ENCODE assay signal across 17 cellular contexts in the genomic region with DNA sequence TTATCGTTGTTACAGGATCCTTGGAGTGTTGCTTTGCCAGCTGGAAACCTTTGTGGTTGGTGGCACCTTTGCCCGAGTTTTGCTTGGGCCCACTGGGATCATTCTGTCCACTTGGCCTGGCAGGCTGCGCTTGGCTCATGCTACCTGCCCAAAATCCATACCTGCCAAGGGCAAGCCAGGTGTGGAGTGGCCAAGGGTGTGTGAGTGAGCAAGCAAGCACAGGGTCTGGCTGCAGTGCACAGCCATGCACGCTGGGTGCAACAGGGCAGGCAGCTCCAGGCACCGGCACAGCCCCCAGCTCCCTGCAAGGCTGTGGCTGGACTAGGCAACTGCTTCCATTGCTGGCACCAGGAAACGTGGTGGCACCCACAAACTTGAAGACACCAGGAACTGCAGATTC.
"Had no signal": no experiment of that assay in that cellular context is flagged by ENCODE, and none has a peak within 500 bp of the region (broad histone marks: within the 10 kb centered on the region; RNA-seq: fewer than 3 reads in every experiment).

No MANE protein-coding gene starts in this region.

- ATAC-seq: left colon; natural killer cell; sciatic nerve; stimulated activated naive B cell treated with anti-CD40 and anti-IgM and Interleukin-4, amounts not matched to agents 10 μg/mL and 1 μg/mL and 100 μg/mL, for 72 hours had no signal

- H3K27me3 ChIP-seq: esophagus squamous epithelium, suprapubic skin, thyroid gland, upper lobe of left lung, vagina had no signal

- H3K27ac ChIP-seq: esophagus squamous epithelium, parathyroid adenoma, prostate gland, suprapubic skin, thyroid gland, upper lobe of left lung, vagina had no signal

- H3K4me3 ChIP-seq: esophagus squamous epithelium, prostate gland, suprapubic skin, thyroid gland, upper lobe of left lung, vagina had no signal

- DNase-seq: esophagus squamous epithelium; foreskin fibroblast; immature natural killer cell; left colon; natural killer cell; occipital lobe; retina; stimulated activated CD4-positive, alpha-beta T cell treated with anti-CD3 and anti-CD28 coated beads, Interleukin-2, amount 100 ng/mL, for 24 hours; stimulated activated CD4-positive, alpha-beta T cell treated with anti-CD3 and anti-CD28 coated beads, Interleukin-4, amount 100 ng/mL, for 4 hours; stimulated activated naive B cell treated with anti-CD40 and anti-IgM and Interleukin-4, amounts not matched to agents 10 μg/mL and 1 μg/mL and 100 μg/mL, for 72 hours; thyroid gland had no signal

- H3K9ac ChIP-seq: parathyroid adenoma had no signal

- H3K79me2 ChIP-seq: parathyroid adenoma had no signal

- H3K4me1 ChIP-seq: parathyroid adenoma, prostate gland, suprapubic skin, thyroid gland, upper lobe of left lung, vagina had no signal

- H3K36me3 ChIP-seq: esophagus squamous epithelium, prostate gland, suprapubic skin, thyroid gland, upper lobe of left lung, vagina had no signal

- H3K9me3 ChIP-seq: esophagus squamous epithelium, prostate gland, suprapubic skin, thyroid gland, upper lobe of left lung, vagina had no signal

- H2AFZ ChIP-seq: parathyroid adenoma had no signal
